In the genomic region with DNA sequence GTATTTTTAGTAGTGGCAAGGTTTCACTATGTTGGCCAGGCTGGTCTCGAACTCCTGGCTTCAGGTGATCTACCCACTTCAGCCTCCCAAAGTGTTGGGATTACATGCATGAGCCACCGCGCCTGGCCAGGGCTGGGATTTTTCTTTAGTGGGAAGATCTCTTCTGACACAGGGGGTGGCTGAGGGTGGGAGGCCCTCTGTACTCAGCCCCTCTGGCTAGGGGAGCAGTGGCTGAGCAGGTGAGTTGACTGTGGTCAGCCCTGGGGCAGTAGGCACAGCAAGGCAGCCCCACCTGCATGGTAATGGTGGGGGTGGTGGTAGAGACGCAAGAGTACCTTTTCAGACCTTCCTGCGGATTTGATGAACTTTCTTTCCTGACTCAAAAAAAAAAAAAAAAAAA, we compare ENCODE assay signal across 9 cellular contexts. TPM values are rescaled to one million over a fixed set of nuclear protein-coding genes. Genes with fewer than 3 reads are reported as not detected.
"Had no signal": no experiment of that assay in that cellular context is flagged by ENCODE, and none has a peak within 500 bp of the region (broad histone marks: within the 10 kb centered on the region; RNA-seq: fewer than 3 reads in every experiment).

No MANE protein-coding gene starts in this region.

- H3K9ac ChIP-seq: KMS-11 had no signal

- H3K4me3 Mint-ChIP-seq: IgD-negative memory B cell had no signal

- H3K4me3 ChIP-seq: K562 had no signal

- H3K36me3 Mint-ChIP-seq: IgD-negative memory B cell had no signal

- FAIRE-seq: HepG2, HTR-8/SVneo, K562 had no signal

- ATAC-seq: HepG2, K562 had no signal

- H3K9me3 Mint-ChIP-seq: IgD-negative memory B cell had no signal

- DNase-seq: IMR-90, KBM-7, KG1 had no signal

- H3K27ac ChIP-seq: HL-60, KMS-11 had no signal

- H3K4me2 ChIP-seq: KMS-11 had no signal

RNA-seq across cellular contexts. Expression of a gene that starts 12.3 kb away (rescaled TPM):
- polyA plus RNA-seq: IgD-negative memory B cell had no signal
